In the genomic region with DNA sequence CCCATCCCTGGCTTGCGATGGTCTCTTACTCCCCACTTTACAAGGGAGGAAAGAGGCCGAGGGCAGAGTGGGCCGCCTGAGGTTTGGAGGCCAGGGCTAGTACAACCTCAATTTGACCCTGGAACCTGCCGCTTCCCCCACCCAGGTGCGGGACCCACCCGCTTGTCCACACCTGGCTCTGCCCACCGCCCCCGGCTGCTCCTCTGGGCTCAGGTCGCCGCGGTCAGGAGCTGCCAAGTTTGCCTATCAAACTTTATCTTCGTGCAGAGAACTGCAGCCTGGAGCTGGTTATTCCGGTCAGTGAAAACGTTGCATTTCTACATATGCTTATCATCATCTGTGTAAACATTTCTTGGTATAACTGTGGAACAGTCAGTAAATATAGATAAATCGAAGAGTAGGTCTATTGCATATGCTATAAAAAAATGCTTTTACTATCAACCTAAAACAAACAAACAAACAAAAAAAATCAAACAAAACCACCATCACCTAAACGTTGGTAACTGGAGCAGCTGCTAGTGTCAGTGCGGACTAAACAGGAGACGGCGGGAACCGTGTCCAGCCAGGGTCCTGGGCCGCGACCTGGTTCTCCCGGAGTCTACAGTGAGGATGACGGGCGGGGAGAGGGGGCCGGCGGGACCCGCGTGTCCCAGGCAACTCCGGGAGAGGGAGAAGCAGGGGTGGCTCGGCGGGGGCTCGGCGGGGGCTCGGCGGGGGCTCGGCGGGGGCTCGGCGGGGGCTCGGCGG, we compare ENCODE assay signal across 1 cellular context.
TF ChIP-seq lines count a peak whose summit lies in the region.

No MANE protein-coding gene starts in this region.

TF ChIP-seq in IMR-90, 13 proteins besides CTCF, POLR2A, EP300 and RAD21:
- TF ChIP-seq, protein P1, sequence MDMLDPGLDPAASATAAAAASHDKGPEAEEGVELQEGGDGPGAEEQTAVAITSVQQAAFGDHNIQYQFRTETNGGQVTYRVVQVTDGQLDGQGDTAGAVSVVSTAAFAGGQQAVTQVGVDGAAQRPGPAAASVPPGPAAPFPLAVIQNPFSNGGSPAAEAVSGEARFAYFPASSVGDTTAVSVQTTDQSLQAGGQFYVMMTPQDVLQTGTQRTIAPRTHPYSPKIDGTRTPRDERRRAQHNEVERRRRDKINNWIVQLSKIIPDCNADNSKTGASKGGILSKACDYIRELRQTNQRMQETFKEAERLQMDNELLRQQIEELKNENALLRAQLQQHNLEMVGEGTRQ (IDR thresholded peaks at IDR 0.05; ENCODE audit: low read depth, low read length), result no peak
- no peak for TF ChIP-seq MAZ (IDR thresholded peaks at IDR 0.05; ENCODE audit: borderline replicate concordance, low read depth, low read length)
- TF ChIP-seq CEBPB (IDR thresholded peaks at IDR 0.05; ENCODE audit: low read depth, low read length), result no peak
- no peak for TF ChIP-seq FOS (IDR thresholded peaks at IDR 0.05; ENCODE audit: low read depth, low read length)
- TF ChIP-seq ELK1 (IDR thresholded peaks at IDR 0.05; ENCODE audit: borderline replicate concordance, low read depth, low read length), result no peak
- no peak for TF ChIP-seq SMC3 (IDR thresholded peaks at IDR 0.05; ENCODE audit: low read depth, low read length)
- no peak for TF ChIP-seq RCOR1 (IDR thresholded peaks at IDR 0.05; ENCODE audit: insufficient replicate concordance, low read length)
- no peak for TF ChIP-seq CHD1 (IDR thresholded peaks at IDR 0.05; ENCODE audit: low read depth, low read length)
- no peak for TF ChIP-seq RFX5 (IDR thresholded peaks at IDR 0.05; ENCODE audit: low read depth, low read length)
